Comparison of ENCODE assay signal across 1 cellular context in genomic region chr20:53927990-53928389, GRCh38.
TF ChIP-seq lines count a peak whose summit lies in the region.

No MANE protein-coding gene starts in this region.

TF ChIP-seq in IMR-90, 13 proteins besides CTCF, POLR2A, EP300 and RAD21 (continued from another document):
- TF ChIP-seq CHD1 (IDR thresholded peaks at IDR 0.05; ENCODE audit: low read depth, low read length) (no peak), RCOR1 (IDR thresholded peaks at IDR 0.05; ENCODE audit: insufficient replicate concordance, low read length) (no peak), MAFK (IDR thresholded peaks at IDR 0.05; ENCODE audit: low read depth, low read length) (no peak), ELK1 (IDR thresholded peaks at IDR 0.05; ENCODE audit: borderline replicate concordance, low read depth, low read length) (no peak), MAZ (IDR thresholded peaks at IDR 0.05; ENCODE audit: borderline replicate concordance, low read depth, low read length) (no peak), MXI1 (IDR thresholded peaks at IDR 0.05; ENCODE audit: borderline replicate concordance, low read depth, low read length) (no peak), RFX5 (IDR thresholded peaks at IDR 0.05; ENCODE audit: low read depth, low read length) (no peak), FOS (IDR thresholded peaks at IDR 0.05; ENCODE audit: low read depth, low read length) (no peak)
